Comparison of ENCODE assay signal across 25 cellular contexts in genomic region chr12:59646636-59647035, GRCh38.
"Had no signal": no experiment of that assay in that cellular context is flagged by ENCODE, and none has a peak within 500 bp of the region (broad histone marks: within the 10 kb centered on the region; RNA-seq: fewer than 3 reads in every experiment).

No MANE protein-coding gene starts in this region.

- H3K4me3 ChIP-seq: colonic mucosa, esophagus squamous epithelium, heart right ventricle, left lung, neural progenitor cell, prostate gland, sigmoid colon, skin epidermis, spleen, thoracic aorta, tibial nerve, upper lobe of left lung had no signal

- H3K27ac ChIP-seq: colonic mucosa, esophagus squamous epithelium, heart right ventricle, left lung, neural progenitor cell, prostate gland, sigmoid colon, skin epidermis, spleen, thoracic aorta, tibial nerve, upper lobe of left lung had no signal

- H3K4me1 ChIP-seq: colonic mucosa, neural progenitor cell, prostate gland, spleen, tibial nerve, upper lobe of left lung had no signal

- H3K4me2 ChIP-seq: neural progenitor cell had no signal

- H3K9me3 ChIP-seq: colonic mucosa, esophagus squamous epithelium, prostate gland, thoracic aorta, tibial nerve, upper lobe of left lung had no signal

- H3K27me3 ChIP-seq: colonic mucosa, esophagus squamous epithelium, heart right ventricle, left lung, neural progenitor cell, sigmoid colon, spleen, tibial nerve, upper lobe of left lung had no signal

- H3K36me3 ChIP-seq: colonic mucosa, left lung, neural progenitor cell, prostate gland, sigmoid colon, thoracic aorta, upper lobe of left lung had no signal

- H3K9ac ChIP-seq: neural progenitor cell had no signal

- H2AFZ ChIP-seq: neural progenitor cell had no signal

- DNase-seq: colonic mucosa; dermis blood vessel endothelial cell; effector memory CD4-positive, alpha-beta T cell; erythroblast; esophagus squamous epithelium; foreskin melanocyte; glutamatergic neuron; heart right ventricle; hippocampal formation; left cardiac atrium; left lung; mesendoderm; midbrain; naive thymus-derived CD4-positive, alpha-beta T cell; right cardiac atrium; sigmoid colon; spleen; stimulated activated CD4-positive, alpha-beta T cell treated with anti-CD3 and anti-CD28 coated beads, Interleukin-4, amount 100 ng/mL, for 4 hours; stimulated activated naive CD8-positive, alpha-beta T cell treated with anti-CD3 and anti-CD28 coated beads, Interleukin-15, Interleukin-2, amounts not matched to agents 100 U/mL and 50 U/mL, for 24 hours; upper lobe of left lung had no signal
